Comparison of ENCODE assay signal across 25 cellular contexts in the genomic region with DNA sequence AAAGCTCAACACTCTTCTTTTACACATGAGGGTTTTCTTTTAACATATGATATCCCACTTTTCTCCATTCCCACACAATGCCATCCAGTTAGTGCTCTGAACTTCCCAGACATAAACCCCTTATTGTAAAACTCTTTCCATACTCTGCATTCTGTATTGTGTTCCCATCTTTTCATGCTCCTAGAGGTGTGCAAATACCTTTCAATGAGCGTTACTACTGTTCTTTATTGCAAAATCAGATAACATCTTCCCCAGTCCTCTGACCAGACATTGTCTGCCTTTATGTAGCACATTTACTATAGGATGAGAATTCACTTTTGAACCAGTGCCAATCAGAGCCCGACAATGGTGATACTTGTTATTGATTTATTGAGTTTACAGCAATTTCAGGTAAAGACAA.
"Had no signal": no experiment of that assay in that cellular context is flagged by ENCODE, and none has a peak within 500 bp of the region (broad histone marks: within the 10 kb centered on the region; RNA-seq: fewer than 3 reads in every experiment).

No MANE protein-coding gene starts in this region.

- DNase-seq: activated B cell treated with CpG ODN at 0.5 μM for 24 hours; activated CD4-positive, alpha-beta memory T cell treated with anti-CD3 and anti-CD28 coated beads for 36 hours; activated CD4-positive, alpha-beta T cell treated with anti-CD3 and anti-CD28 coated beads for 4 hours; activated CD4-positive, alpha-beta T cell treated with anti-CD3 and anti-CD28 coated beads, Interleukin-2, amount 10 ng/mL, durations not matched to agents 24 days and 14 days; activated CD4-positive, alpha-beta T cell treated with anti-CD3 and anti-CD28 coated beads, Interleukin-2, amount 50 U/mL, for 1 hour; activated CD4-positive, alpha-beta T cell treated with anti-CD3 and anti-CD28 coated beads, Interleukin-2, amount 50 U/mL, for 4 hours; activated CD4-positive, CD25-positive, alpha-beta regulatory T cell treated with anti-CD3 and anti-CD28 coated beads, Interleukin-2, amount 50 U/mL, for 72 hours; activated CD8-positive, alpha-beta memory T cell treated with anti-CD3 and anti-CD28 coated beads, Interleukin-2, amount 50 U/mL, for 4 hours; activated CD8-positive, alpha-beta T cell treated with anti-CD3 and anti-CD28 coated beads for 36 hours; activated effector memory CD4-positive, alpha-beta T cell treated with anti-CD3 and anti-CD28 coated beads, Interleukin-2, amount 50 U/mL, for 16 hours; activated gamma-delta T cell treated with Interleukin-2 at 50 U/mL for 16 hours; activated naive CD4-positive, alpha-beta T cell; activated naive CD4-positive, alpha-beta T cell treated with anti-CD3 and anti-CD28 coated beads, Interleukin-2, amount 10 ng/mL, durations not matched to agents 7 days and 5 days; activated naive CD8-positive, alpha-beta T cell treated with anti-CD3 and anti-CD28 coated beads, Interleukin-2, amount 10 ng/mL, durations not matched to agents 7 days and 5 days; activated naive CD8-positive, alpha-beta T cell treated with anti-CD3 and anti-CD28 coated beads, Interleukin-2, amount 50 U/mL, for 24 hours; activated T-cell treated with anti-CD3 and anti-CD28 coated beads for 4 hours; activated T-cell treated with anti-CD3 and anti-CD28 coated beads, Interleukin-2, amount 50 U/mL, for 1 hour; activated T-cell treated with anti-CD3 and anti-CD28 coated beads, Interleukin-2, amount 50 U/mL, for 4 hours; activated T-cell treated with anti-CD3 and anti-CD28 coated beads, Interleukin-2, amount 50 U/mL, for 72 hours; amygdala; anterior cingulate cortex; central memory CD4-positive, alpha-beta T cell; T-helper 2 cell; T-helper 9 cell had no signal

- ATAC-seq: activated CD8-positive, alpha-beta T cell treated with anti-CD3 and anti-CD28 coated beads for 36 hours; activated naive CD8-positive, alpha-beta T cell treated with anti-CD3 and anti-CD28 coated beads, Interleukin-2, amount 50 U/mL, for 24 hours; activated T-cell treated with anti-CD3 and anti-CD28 coated beads, Interleukin-2, amount 50 U/mL, for 4 hours; activated T-cell treated with anti-CD3 and anti-CD28 coated beads, Interleukin-2, amount 50 U/mL, for 72 hours; activated T-helper 17 cell treated with anti-CD3 and anti-CD28 coated beads, Interleukin-2, amount 50 U/mL, for 72 hours had no signal
